ENCODE assay signal across 2 cellular contexts in the genomic region with DNA sequence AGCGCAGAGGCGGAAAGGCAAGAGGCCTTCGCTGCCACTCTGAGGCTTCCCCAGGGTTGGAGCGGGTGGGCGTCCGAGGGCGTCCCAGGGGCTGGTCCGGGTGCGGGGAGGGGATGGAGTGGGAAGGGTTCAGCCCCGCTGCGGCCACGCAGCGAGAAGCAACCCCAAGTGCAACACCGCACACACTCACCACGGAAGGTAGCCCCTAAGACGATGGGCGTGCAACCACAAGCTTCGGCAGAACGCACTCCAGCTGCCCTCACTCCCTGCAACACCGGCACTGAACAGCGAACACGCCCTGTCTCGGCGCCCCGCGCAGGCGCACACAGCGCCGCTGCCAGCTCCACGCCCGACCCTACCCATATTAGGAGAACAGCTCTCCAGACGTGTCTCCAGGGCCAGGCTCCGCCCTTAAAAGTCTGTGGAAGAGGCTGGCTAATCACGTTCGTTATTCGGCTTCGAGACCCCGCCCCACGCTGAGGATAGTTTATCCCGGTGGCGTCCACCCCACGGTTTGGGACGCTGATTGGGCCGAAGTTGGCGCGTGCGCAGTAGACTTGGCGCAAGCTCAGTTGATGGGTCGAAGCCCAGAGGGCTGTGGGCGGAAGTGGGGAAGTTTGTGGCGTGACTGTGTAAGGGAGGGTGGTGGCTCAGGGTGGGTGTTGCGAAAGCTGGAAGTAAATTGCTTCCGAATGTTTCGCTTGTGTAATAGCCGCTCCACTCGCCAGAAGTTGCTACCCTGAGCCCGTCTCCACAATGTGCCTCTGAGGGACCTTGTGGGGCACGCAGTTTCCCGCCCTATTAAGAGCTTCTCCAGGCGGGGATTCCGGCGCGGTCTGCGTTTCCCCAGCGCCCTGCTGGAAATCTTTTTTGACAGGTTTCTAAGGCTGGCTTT.
TF ChIP-seq lines count a peak whose summit lies in the region.

RSU1 (minus strand) TSS at position 300 of the 895 bp plus-strand sequence. CDS start 343 bp downstream, outside the sequence.

TF ChIP-seq in IMR-90, 13 proteins besides CTCF, POLR2A, EP300 and RAD21:
- no peak for TF ChIP-seq RCOR1 (IDR thresholded peaks at IDR 0.05; ENCODE audit: insufficient replicate concordance, low read length)
- TF ChIP-seq, protein P1, sequence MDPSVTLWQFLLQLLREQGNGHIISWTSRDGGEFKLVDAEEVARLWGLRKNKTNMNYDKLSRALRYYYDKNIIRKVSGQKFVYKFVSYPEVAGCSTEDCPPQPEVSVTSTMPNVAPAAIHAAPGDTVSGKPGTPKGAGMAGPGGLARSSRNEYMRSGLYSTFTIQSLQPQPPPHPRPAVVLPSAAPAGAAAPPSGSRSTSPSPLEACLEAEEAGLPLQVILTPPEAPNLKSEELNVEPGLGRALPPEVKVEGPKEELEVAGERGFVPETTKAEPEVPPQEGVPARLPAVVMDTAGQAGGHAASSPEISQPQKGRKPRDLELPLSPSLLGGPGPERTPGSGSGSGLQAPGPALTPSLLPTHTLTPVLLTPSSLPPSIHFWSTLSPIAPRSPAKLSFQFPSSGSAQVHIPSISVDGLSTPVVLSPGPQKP (IDR thresholded peaks at IDR 0.05; ENCODE audit: borderline replicate concordance, low read depth, low read length) = peak; percentile 77; the same call in 1 of the 2 replicates
- no peak for TF ChIP-seq CHD1 (IDR thresholded peaks at IDR 0.05; ENCODE audit: low read depth, low read length)
- no peak for TF ChIP-seq MAFK (IDR thresholded peaks at IDR 0.05; ENCODE audit: low read depth, low read length)
- TF ChIP-seq USF2 (IDR thresholded peaks at IDR 0.05; ENCODE audit: low read depth, low read length) = peak; percentile 56
- peak; percentile 99 for TF ChIP-seq CEBPB (IDR thresholded peaks at IDR 0.05; ENCODE audit: low read depth, low read length)
- TF ChIP-seq FOS (IDR thresholded peaks at IDR 0.05; ENCODE audit: low read depth, low read length) = 0 out of 2 replicates have a peak, but pooled peaks have one; percentile 7
- peak; percentile 92; the same call in 1 of the 2 replicates for TF ChIP-seq MXI1 (IDR thresholded peaks at IDR 0.05; ENCODE audit: borderline replicate concordance, low read depth, low read length)
- no peak for TF ChIP-seq SMC3 (IDR thresholded peaks at IDR 0.05; ENCODE audit: low read depth, low read length)
- TF ChIP-seq BHLHE40 (IDR thresholded peaks at IDR 0.05; ENCODE audit: low read depth, low read length) = peak; percentile 59; the same call in 1 of the 2 replicates
- peak; percentile 72; the same call in 1 of the 2 replicates for TF ChIP-seq MAZ (IDR thresholded peaks at IDR 0.05; ENCODE audit: borderline replicate concordance, low read depth, low read length)
- TF ChIP-seq RFX5 (IDR thresholded peaks at IDR 0.05; ENCODE audit: low read depth, low read length) = 0 out of 2 replicates have a peak, but pooled peaks have one; percentile 14
- TF ChIP-seq NFE2L2 (IDR thresholded peaks at IDR 0.05; ENCODE audit: low read depth, low read length) = no peak

TF ChIP-seq in endothelial cell of umbilical vein, 7 proteins besides CTCF, POLR2A, EP300 and RAD21:
- TF ChIP-seq MYC (IDR thresholded peaks at IDR 0.05; ENCODE audit: low read depth, low read length) (peak; percentile 55), EZH2 (IDR thresholded peaks at IDR 0.05; ENCODE audit: borderline replicate concordance, low read depth, low read length, severe bottlenecking) (no peak), POLR2AphosphoS5 (IDR thresholded peaks at IDR 0.05; ENCODE audit: insufficient read depth, low read depth, low read length) (peak; percentile 72)
- TF ChIP-seq, protein P2, sequence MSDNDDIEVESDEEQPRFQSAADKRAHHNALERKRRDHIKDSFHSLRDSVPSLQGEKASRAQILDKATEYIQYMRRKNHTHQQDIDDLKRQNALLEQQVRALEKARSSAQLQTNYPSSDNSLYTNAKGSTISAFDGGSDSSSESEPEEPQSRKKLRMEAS (IDR thresholded peaks at IDR 0.05; ENCODE audit: insufficient read depth, insufficient read length) = peak; percentile 53
